ENCODE assay signal across 9 cellular contexts in genomic region chr3:178671261-178672191, GRCh38.
A peak's percentile ranks its signal among the peaks of the same experiment; 100 is the strongest.
DNase-seq lines count a peak whose midpoint lies in the region; ATAC-seq and TF ChIP-seq lines count a peak whose summit lies in the region.
"Had no signal": no experiment of that assay in that cellular context is flagged by ENCODE, and none has a peak within 500 bp of the region (broad histone marks: within the 10 kb centered on the region; RNA-seq: fewer than 3 reads in every experiment).

No MANE protein-coding gene starts in this region.

- DNase-seq in HFFc6: peak; percentile 11
- DNase-seq in OCI-M1 (lab: John Stamatoyannopoulos, UW): peak; percentile 6
- DNase-seq in kidney epithelial cell (ENCODE audit: low read depth): peak; percentile 25
- DNase-seq in activated naive CD4-positive, alpha-beta T cell treated with anti-CD3 and anti-CD28 coated beads for 36 hours: no peak
- no peak for DNase-seq in colonic mucosa
- no peak for DNase-seq in activated CD4-positive, alpha-beta memory T cell treated with anti-CD3 and anti-CD28 coated beads, Interleukin-2, amount 10 ng/mL, durations not matched to agents 7 days and 5 days
- no peak for DNase-seq in activated T-cell treated with anti-CD3 and anti-CD28 coated beads, Interleukin-2, amount 50 U/mL, for 1 hour

- ATAC-seq in GM18511 (IDR thresholded peaks at IDR 0.05; ENCODE audit: unreplicated experiment): peak; percentile 54

- POLR2A ChIA-PET in activated CD4-positive, alpha-beta memory T cell treated with anti-CD3 and anti-CD28 coated beads, Interleukin-2, amount 10 ng/mL, durations not matched to agents 7 days and 5 days (lab: Charles Lee): no interaction called here

- no peak overlapping the region for H3K9ac ChIP-seq in colonic mucosa (ENCODE audit: low read depth in 2 of 2, low read length in 2 of 2)

- H3K36me3 ChIP-seq in kidney epithelial cell (ENCODE audit: control insufficient read depth, insufficient read depth, low read length) (no peaks in the 10 kb centered on the region), colonic mucosa (no peaks in the 10 kb centered on the region)
- H3K36me3 ChIP-seq: HAP-1 had no signal

- CTCF ChIA-PET in activated naive CD4-positive, alpha-beta T cell treated with anti-CD3 and anti-CD28 coated beads for 36 hours (lab: Charles Lee): no interaction called here
- CTCF ChIA-PET in activated CD4-positive, alpha-beta memory T cell treated with anti-CD3 and anti-CD28 coated beads, Interleukin-2, amount 10 ng/mL, durations not matched to agents 7 days and 5 days (lab: Charles Lee): no interaction called here

- H3K27me3 ChIP-seq in kidney epithelial cell (ENCODE audit: control insufficient read depth, insufficient read depth, low read length): no peaks in the 10 kb centered on the region
- no peaks in the 10 kb centered on the region for H3K27me3 ChIP-seq in colonic mucosa

- H3K4me1 Mint-ChIP-seq in HFFc6 (ENCODE audit: low read depth): no peaks in the 10 kb centered on the region
- H3K4me1 Mint-ChIP-seq in activated naive CD4-positive, alpha-beta T cell treated with anti-CD3 and anti-CD28 coated beads for 36 hours (ENCODE audit: low read depth): peaks cover 5% of the 10 kb centered on the region
- peaks cover 3% of the 10 kb centered on the region for H3K4me1 Mint-ChIP-seq in activated CD4-positive, alpha-beta memory T cell treated with anti-CD3 and anti-CD28 coated beads, Interleukin-2, amount 10 ng/mL, durations not matched to agents 7 days and 5 days

- intact Hi-C loops in activated naive CD4-positive, alpha-beta T cell treated with anti-CD3 and anti-CD28 coated beads for 36 hours (cut with micrococcal nuclease): no loop called here
- intact Hi-C loops in colonic mucosa (cut with DNase I): no loop called here

- H3K4me3 Mint-ChIP-seq in HFFc6: no peak overlapping the region
- H3K4me3 Mint-ChIP-seq in activated naive CD4-positive, alpha-beta T cell treated with anti-CD3 and anti-CD28 coated beads for 36 hours: no peak overlapping the region
- no peak overlapping the region for H3K4me3 Mint-ChIP-seq in activated CD4-positive, alpha-beta memory T cell treated with anti-CD3 and anti-CD28 coated beads, Interleukin-2, amount 10 ng/mL, durations not matched to agents 7 days and 5 days

- peaks cover 38% of the 10 kb centered on the region for H3K9me3 Mint-ChIP-seq in HFFc6
- no peaks in the 10 kb centered on the region for H3K9me3 Mint-ChIP-seq in activated naive CD4-positive, alpha-beta T cell treated with anti-CD3 and anti-CD28 coated beads for 36 hours
- no peaks in the 10 kb centered on the region for H3K9me3 Mint-ChIP-seq in activated CD4-positive, alpha-beta memory T cell treated with anti-CD3 and anti-CD28 coated beads, Interleukin-2, amount 10 ng/mL, durations not matched to agents 7 days and 5 days

- H3K27me3 Mint-ChIP-seq in HFFc6 (ENCODE audit: insufficient read depth): no peaks in the 10 kb centered on the region
- H3K27me3 Mint-ChIP-seq in activated naive CD4-positive, alpha-beta T cell treated with anti-CD3 and anti-CD28 coated beads for 36 hours (ENCODE audit: low read depth): no peaks in the 10 kb centered on the region
- H3K27me3 Mint-ChIP-seq in activated CD4-positive, alpha-beta memory T cell treated with anti-CD3 and anti-CD28 coated beads, Interleukin-2, amount 10 ng/mL, durations not matched to agents 7 days and 5 days: no peaks in the 10 kb centered on the region

- H3K4me3 ChIP-seq in kidney epithelial cell (ENCODE audit: low read depth, low read length): no peak overlapping the region
- H3K4me3 ChIP-seq in colonic mucosa: no peak overlapping the region
- H3K4me3 ChIP-seq: HAP-1 had no signal

- no peaks in the 10 kb centered on the region for H3K4me1 ChIP-seq in colonic mucosa
- H3K4me1 ChIP-seq: HAP-1 had no signal

- TF ChIP-seq CTCF in HFFc6 (IDR thresholded peaks at IDR 0.05) (no peak), kidney epithelial cell (IDR thresholded peaks at IDR 0.05; ENCODE audit: insufficient read depth, low read length, poor library complexity, severe bottlenecking) (no peak), colonic mucosa (IDR thresholded peaks at IDR 0.05) (no peak)

- H3K27ac ChIP-seq in colonic mucosa: no peak overlapping the region

- 0 out of 2 replicates have a peak, but pooled peaks cover 4% of the 10 kb centered on the region for H3K36me3 Mint-ChIP-seq in HFFc6 (ENCODE audit: low read depth)
- H3K36me3 Mint-ChIP-seq in activated naive CD4-positive, alpha-beta T cell treated with anti-CD3 and anti-CD28 coated beads for 36 hours (ENCODE audit: low read depth): no peaks in the 10 kb centered on the region
- H3K36me3 Mint-ChIP-seq in activated CD4-positive, alpha-beta memory T cell treated with anti-CD3 and anti-CD28 coated beads, Interleukin-2, amount 10 ng/mL, durations not matched to agents 7 days and 5 days (ENCODE audit: low read depth): no peaks in the 10 kb centered on the region

- H3K9me3 ChIP-seq in colonic mucosa: no peaks in the 10 kb centered on the region
- H3K9me3 ChIP-seq: HAP-1 had no signal

- H3K27ac Mint-ChIP-seq in HFFc6: no peak overlapping the region
- no peak overlapping the region for H3K27ac Mint-ChIP-seq in activated naive CD4-positive, alpha-beta T cell treated with anti-CD3 and anti-CD28 coated beads for 36 hours
- H3K27ac Mint-ChIP-seq in activated CD4-positive, alpha-beta memory T cell treated with anti-CD3 and anti-CD28 coated beads, Interleukin-2, amount 10 ng/mL, durations not matched to agents 7 days and 5 days: no peak overlapping the region

Comparison
In these comparisons a context has a peak if more than half of its experiments do, and no peak if none do; other contexts are left out.
1. DNase-seq: peak in HFFc6 (single experiment), OCI-M1 (single experiment) and kidney epithelial cell (single experiment); none in activated naive CD4-positive, alpha-beta T cell treated with anti-CD3 and anti-CD28 coated beads for 36 hours (single experiment), colonic mucosa (single experiment), activated CD4-positive, alpha-beta memory T cell treated with anti-CD3 and anti-CD28 coated beads, Interleukin-2, amount 10 ng/mL, durations not matched to agents 7 days and 5 days (single experiment) and activated T-cell treated with anti-CD3 and anti-CD28 coated beads, Interleukin-2, amount 50 U/mL, for 1 hour (single experiment).